15 cellular contexts compared by ENCODE assay signal in the genomic region with DNA sequence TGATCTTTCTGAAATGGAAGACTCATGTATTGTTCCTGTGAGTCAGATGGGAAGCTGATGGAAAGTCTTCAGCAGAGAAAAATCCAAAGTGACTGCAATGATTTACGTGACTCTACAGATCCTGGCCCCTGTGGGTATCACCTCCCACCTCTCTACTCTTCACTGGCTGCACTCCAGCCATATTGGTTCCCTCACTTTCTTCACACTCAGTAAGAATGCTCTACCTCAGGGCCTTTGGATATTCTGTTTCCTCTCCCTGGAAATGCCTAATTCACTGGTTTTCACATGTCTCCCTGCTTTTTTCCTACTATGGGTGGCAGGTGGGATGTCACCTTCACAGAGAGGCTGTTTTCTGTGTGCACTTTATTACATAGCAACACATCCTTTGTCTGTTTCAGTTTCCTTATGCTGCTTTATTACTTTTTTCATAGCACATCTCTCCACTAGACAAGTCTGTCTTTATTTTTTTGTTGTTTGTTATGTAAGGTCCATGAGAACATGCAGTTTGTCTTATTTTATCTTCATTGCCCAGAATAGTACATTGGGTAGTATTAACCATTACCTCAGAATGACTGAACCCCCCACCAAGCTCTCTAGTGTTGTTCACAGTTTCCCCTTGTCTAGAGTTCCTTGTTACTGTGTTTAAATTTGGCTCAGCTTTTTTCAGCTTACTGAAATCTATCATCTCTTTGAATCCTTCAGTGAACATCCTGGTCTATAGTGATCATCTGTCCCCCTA. TPM values are rescaled to one million over a fixed set of nuclear protein-coding genes. Genes with fewer than 3 reads are reported as not detected.
A peak's percentile ranks its signal among the peaks of the same experiment; 100 is the strongest.
DNase-seq lines count a peak whose midpoint lies in the region; ATAC-seq and TF ChIP-seq lines count a peak whose summit lies in the region.
"Had no signal": no experiment of that assay in that cellular context is flagged by ENCODE, and none has a peak within 500 bp of the region (broad histone marks: within the 10 kb centered on the region; RNA-seq: fewer than 3 reads in every experiment).

No MANE protein-coding gene starts in this region.

- H4K5ac ChIP-seq in H9 (ENCODE audit: insufficient read length, low read depth, low read length): no peak overlapping the region

- H2BK20ac ChIP-seq in H9 (ENCODE audit: low read depth, low read length, poor library complexity, severe bottlenecking): no peak overlapping the region

- H3K9me3 ChIP-seq in mesenchymal stem cell (ENCODE audit: control insufficient read depth, low read length): no peaks in the 10 kb centered on the region
- no peaks in the 10 kb centered on the region for H3K9me3 ChIP-seq in H9 (ENCODE audit: control insufficient read depth, low read depth, low read length)
- H3K9me3 ChIP-seq: left lung, SJCRH30 had no signal

- H4K20me1 ChIP-seq in H9 (ENCODE audit: control insufficient read depth, insufficient read depth, insufficient read length): no peaks in the 10 kb centered on the region

- no peak for TF ChIP-seq CTCF in H9 (conservative IDR thresholded peaks at IDR 0.05)

- no peaks in the 10 kb centered on the region for H3K23me2 ChIP-seq in H9 (ENCODE audit: insufficient read length, low read depth, low read length, poor library complexity, severe bottlenecking)

- no peak overlapping the region for H3K14ac ChIP-seq in mesenchymal stem cell (ENCODE audit: low read length in 2 of 2)
- H3K14ac ChIP-seq in H9 (ENCODE audit: insufficient read depth, low read length): no peak overlapping the region

- H3K23ac ChIP-seq in mesenchymal stem cell (ENCODE audit: low read length in 2 of 2): no peak overlapping the region
- H3K23ac ChIP-seq in H9 (ENCODE audit: insufficient read length, low read depth, low read length): no peak overlapping the region

- H3K18ac ChIP-seq in mesenchymal stem cell (ENCODE audit: low read depth in 1 of 2, low read length in 2 of 2) (no peak overlapping the region), H9 (ENCODE audit: insufficient read length, low read depth, low read length) (no peak overlapping the region)

- H2BK120ac ChIP-seq in mesenchymal stem cell (ENCODE audit: low read depth, low read length) (no peak overlapping the region), H9 (ENCODE audit: low read depth, low read length, poor library complexity, severe bottlenecking) (no peak overlapping the region)

- H3K27ac Mint-ChIP-seq in H9: no peak overlapping the region

- no peak for DNase-seq in mesenchymal stem cell
- DNase-seq in H7: no peak
- no peak for DNase-seq in NCI-H510A (lab: John Stamatoyannopoulos, UW)
- DNase-seq in H9: no peak
- DNase-seq: erythroblast; left lung; NK-92 treated with Interleukin-12 subunit alpha and Interleukin-12 subunit beta, amount 100 ng/mL, for 24 hours; SJCRH30 had no signal

- no peak overlapping the region for H4K8ac ChIP-seq in mesenchymal stem cell (ENCODE audit: low read length)
- no peak overlapping the region for H4K8ac ChIP-seq in H9 (replicated peaks; ENCODE audit: insufficient read length, low read depth, low read length)

- H3K79me1 ChIP-seq in mesenchymal stem cell (replicated peaks; ENCODE audit: low read length, poor library complexity, severe bottlenecking) (no peaks in the 10 kb centered on the region), H9 (ENCODE audit: insufficient read depth, low read depth, low read length, poor library complexity, severe bottlenecking) (no peaks in the 10 kb centered on the region)

- H2BK15ac ChIP-seq in mesenchymal stem cell (ENCODE audit: low read depth, poor library complexity, severe bottlenecking) (no peak overlapping the region), H9 (ENCODE audit: low read depth, low read length) (no peak overlapping the region)

- H3K4me3 ChIP-seq in mesenchymal stem cell (ENCODE audit: insufficient read depth in 1 of 2, low read depth in 1 of 2, low read length in 2 of 2): no peak overlapping the region
- no peak overlapping the region for H3K4me3 ChIP-seq in H7 (ENCODE audit: insufficient read depth, low read depth, low read length)
- H3K4me3 ChIP-seq: left lung, SJCRH30 had no signal

- no peak overlapping the region for H3K4me3 Mint-ChIP-seq in H9

- H3K79me2 ChIP-seq in H9 (ENCODE audit: insufficient read depth, low read length): no peaks in the 10 kb centered on the region

- H2BK12ac ChIP-seq in mesenchymal stem cell (ENCODE audit: low read length in 2 of 2) (no peak overlapping the region), H9 (ENCODE audit: insufficient read length, low read depth, low read length) (no peak overlapping the region)

- no peaks in the 10 kb centered on the region for H3K36me3 Mint-ChIP-seq in H9 (ENCODE audit: insufficient read depth in 1 of 3, low read depth in 3 of 3)

- peak; percentile 40 for ATAC-seq in GM18873 (IDR thresholded peaks at IDR 0.05; ENCODE audit: low FRiP score, unreplicated experiment)
- ATAC-seq in GM21423 (IDR thresholded peaks at IDR 0.05; ENCODE audit: unreplicated experiment): peak; percentile 33
- ATAC-seq in HG03025 (IDR thresholded peaks at IDR 0.05; ENCODE audit: low FRiP score, unreplicated experiment): peak; percentile 48
- ATAC-seq: left lung had no signal

- no peaks in the 10 kb centered on the region for H3K27me3 ChIP-seq in mesenchymal stem cell (ENCODE audit: control insufficient read depth in 1 of 2, insufficient read depth in 1 of 2, low read length in 2 of 2)
- H3K27me3 ChIP-seq in H7 (ENCODE audit: control insufficient read depth, insufficient read depth, low read length): no peaks in the 10 kb centered on the region
- no peaks in the 10 kb centered on the region for H3K27me3 ChIP-seq in H9 (ENCODE audit: insufficient read depth, low read length)
- H3K27me3 ChIP-seq: left lung, SJCRH30 had no signal

- H3K27me3 Mint-ChIP-seq in H9 (ENCODE audit: low read depth): no peaks in the 10 kb centered on the region

- no peak overlapping the region for H3K56ac ChIP-seq in H9 (ENCODE audit: insufficient read length, low read depth, low read length)

- H2BK5ac ChIP-seq in mesenchymal stem cell (ENCODE audit: low read depth, low read length, poor library complexity, severe bottlenecking) (no peak overlapping the region), H9 (ENCODE audit: insufficient read length, low read length) (no peak overlapping the region)

- WGBS in mesenchymal stem cell: 96% methylated on average over 1 of the region's 1 CpG
- WGBS in H9 (ENCODE audit: extremely low coverage, insufficient read length, low lambda C conversion rate): no CpG with 5 or more reads among the region's 1 CpG

- H3K4ac ChIP-seq in mesenchymal stem cell (ENCODE audit: low read depth in 1 of 2, low read length in 2 of 2) (no peak overlapping the region), H9 (ENCODE audit: low read depth, low read length) (no peak overlapping the region)

- H3K4me2 ChIP-seq in mesenchymal stem cell (ENCODE audit: low read length, poor library complexity, severe bottlenecking) (no peak overlapping the region), H9 (ENCODE audit: insufficient read depth, insufficient read length, low read length) (no peak overlapping the region)

- H4K91ac ChIP-seq in mesenchymal stem cell (ENCODE audit: low read length) (no peak overlapping the region), H9 (ENCODE audit: insufficient read length, low read depth, low read length) (no peak overlapping the region)

- no peaks in the 10 kb centered on the region for H3K9me3 Mint-ChIP-seq in H9

- H3K36me3 ChIP-seq in mesenchymal stem cell (ENCODE audit: control insufficient read depth in 1 of 2, insufficient read depth in 2 of 2, low read depth in 1 of 2, low read length in 2 of 2) (no peaks in the 10 kb centered on the region), H7 (replicated peaks; ENCODE audit: control insufficient read depth, insufficient read depth, low read length) (no peaks in the 10 kb centered on the region)
- H3K36me3 ChIP-seq: left lung, SJCRH30 had no signal

- H3K9ac ChIP-seq in mesenchymal stem cell (ENCODE audit: low read length) (no peak overlapping the region), H9 (ENCODE audit: extremely low read depth, insufficient read length, low read length) (no peak overlapping the region)

- H3K27ac ChIP-seq in mesenchymal stem cell (ENCODE audit: low read length, poor library complexity, severe bottlenecking) (no peak overlapping the region), H9 (ENCODE audit: insufficient read length, low read depth, low read length) (no peak overlapping the region)
- H3K27ac ChIP-seq: left lung, SJCRH30 had no signal

- H3K4me1 Mint-ChIP-seq in H9: peaks cover 8 to 12% of the 10 kb centered on the region in 2 experiments

- H2AK5ac ChIP-seq in mesenchymal stem cell (ENCODE audit: low read length, severe bottlenecking) (peak overlapping the region; percentile 53), H9 (ENCODE audit: insufficient read length, low read length) (no peak overlapping the region)

- peaks cover 3% of the 10 kb centered on the region for H3K4me1 ChIP-seq in mesenchymal stem cell (ENCODE audit: control insufficient read depth, insufficient read depth, low read depth, low read length)
- H3K4me1 ChIP-seq in H9 (ENCODE audit: insufficient read depth, low read length): no peaks in the 10 kb centered on the region
- H3K4me1 ChIP-seq: left lung, SJCRH30 had no signal

- no peak overlapping the region for H2AFZ ChIP-seq in mesenchymal stem cell (ENCODE audit: low read depth, low read length)
- no peak overlapping the region for H2AFZ ChIP-seq in H9 (ENCODE audit: low read length)

- H3T11ph ChIP-seq in H9 (ENCODE audit: low read length): no peak overlapping the region

RNA-seq across cellular contexts. Expression of gene CLNK, which starts 57.6 kb away (rescaled TPM):
- polyA plus RNA-seq in mesenchymal stem cell (2013, experiment 1 of 2): not detected
- not detected for polyA plus RNA-seq in mesenchymal stem cell (2013, experiment 2 of 2)
- not detected in 2 replicates for total RNA-seq in H7 (2014; rRNA removed; shearing (Covaris generic))
- total RNA-seq in H9 (2021): not detected in 2 replicates
- total RNA-seq: cerebellum, M059J, SJCRH30, temporal lobe had no signal
- polyA plus RNA-seq: neural cell had no signal
